16 cellular contexts compared by ENCODE assay signal in the genomic region with DNA sequence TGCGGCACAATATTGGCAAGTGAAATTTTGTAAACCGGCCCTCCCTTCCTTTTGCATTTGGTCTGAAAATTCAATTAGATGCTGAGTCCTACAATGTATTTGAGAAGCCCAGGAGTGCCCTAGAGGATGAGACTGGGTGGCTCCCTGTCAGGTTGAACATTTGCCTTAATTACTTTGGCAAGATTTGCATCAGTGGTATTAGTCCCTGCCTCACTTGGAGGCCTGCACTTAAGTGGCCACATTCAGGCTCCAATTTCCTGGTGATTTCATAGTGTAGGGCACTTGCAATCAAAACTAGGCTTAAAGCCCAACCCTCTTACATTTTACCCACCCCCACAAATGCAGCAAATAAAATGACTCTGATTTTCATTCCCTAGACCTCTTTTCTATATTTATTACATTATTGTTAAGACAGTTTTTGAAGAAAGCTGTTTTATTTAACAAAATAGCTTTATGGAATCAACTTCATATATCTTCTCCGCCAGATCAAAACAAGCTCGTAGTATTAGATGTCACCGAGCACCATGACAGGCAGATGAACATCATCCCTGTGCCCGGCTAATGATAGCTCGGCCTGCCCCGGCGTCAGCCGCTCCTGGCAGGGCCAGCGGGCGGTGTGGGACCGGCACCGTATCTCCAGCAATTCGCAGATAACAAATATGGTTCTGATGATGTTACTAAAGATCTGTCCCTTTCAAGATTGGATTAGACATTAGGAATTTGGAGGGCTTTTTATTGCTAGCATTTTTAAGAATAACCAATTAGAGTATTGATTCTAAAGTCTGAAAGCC.
DNase-seq lines count a peak whose midpoint lies in the region; ATAC-seq and TF ChIP-seq lines count a peak whose summit lies in the region.
"Had no signal": no experiment of that assay in that cellular context is flagged by ENCODE, and none has a peak within 500 bp of the region (broad histone marks: within the 10 kb centered on the region; RNA-seq: fewer than 3 reads in every experiment).

No MANE protein-coding gene starts in this region.

- H3K4me3 Mint-ChIP-seq in activated naive CD8-positive, alpha-beta T cell treated with anti-CD3 and anti-CD28 coated beads for 36 hours = no peak overlapping the region
- H3K4me3 Mint-ChIP-seq: activated T-cell treated with anti-CD3 and anti-CD28 coated beads, Interleukin-2, amount 50 U/mL, for 72 hours; T-helper 1 cell treated with Interleukin-12 subunit alpha and Interleukin-12 subunit beta and Interleukin-4 antibody, amounts not matched to agents 30 μg/mL and 1 μg/mL, for 36 hours had no signal

- H3K9me3 Mint-ChIP-seq in activated naive CD8-positive, alpha-beta T cell treated with anti-CD3 and anti-CD28 coated beads for 36 hours = no peaks in the 10 kb centered on the region
- H3K9me3 Mint-ChIP-seq: activated T-cell treated with anti-CD3 and anti-CD28 coated beads, Interleukin-2, amount 50 U/mL, for 72 hours; neural crest cell; T-helper 1 cell treated with Interleukin-12 subunit alpha and Interleukin-12 subunit beta and Interleukin-4 antibody, amounts not matched to agents 30 μg/mL and 1 μg/mL, for 36 hours had no signal

- no peak overlapping the region for H3K27ac Mint-ChIP-seq in activated naive CD8-positive, alpha-beta T cell treated with anti-CD3 and anti-CD28 coated beads for 36 hours
- H3K27ac Mint-ChIP-seq: activated T-cell treated with anti-CD3 and anti-CD28 coated beads, Interleukin-2, amount 50 U/mL, for 72 hours; T-helper 1 cell treated with Interleukin-12 subunit alpha and Interleukin-12 subunit beta and Interleukin-4 antibody, amounts not matched to agents 30 μg/mL and 1 μg/mL, for 36 hours had no signal

- peak; percentile 20 to 21 for DNase-seq in NCI-H526 (lab: John Stamatoyannopoulos, UW)
- no peak for DNase-seq in NCI-H526 treated with DMSO at 0.1 percent for 48 hours (lab: John Stamatoyannopoulos, UW)
- peak; percentile 44 for DNase-seq in kidney tubule cell (ENCODE audit: low spot score)
- DNase-seq in upper lobe of right lung = no peak
- no peak for DNase-seq in activated naive CD8-positive, alpha-beta T cell treated with anti-CD3 and anti-CD28 coated beads for 36 hours
- DNase-seq: activated CD4-positive, alpha-beta T cell treated with anti-CD3 and anti-CD28 coated beads for 48 hours; activated T-cell treated with anti-CD3 and anti-CD28 coated beads, Interleukin-2, amount 50 U/mL, for 72 hours; effector CD4-positive, alpha-beta T cell; NCI-H187 treated with DMSO at 0.1 percent for 48 hours had no signal

- H3K27me3 ChIP-seq in upper lobe of right lung = no peaks in the 10 kb centered on the region

- no peaks in the 10 kb centered on the region for H3K9me3 ChIP-seq in upper lobe of right lung
- H3K9me3 ChIP-seq: thoracic aorta had no signal

- intact Hi-C loops in upper lobe of right lung (cut with DNase I) = no loop called here

- no peaks in the 10 kb centered on the region for H3K36me3 Mint-ChIP-seq in activated naive CD8-positive, alpha-beta T cell treated with anti-CD3 and anti-CD28 coated beads for 36 hours

- H3K27ac ChIP-seq in VCaP (peak overlapping the region; percentile 41), upper lobe of right lung (peak overlapping the region; percentile 9)
- H3K27ac ChIP-seq: thoracic aorta had no signal

- peaks cover 18% of the 10 kb centered on the region for H3K27me3 Mint-ChIP-seq in activated naive CD8-positive, alpha-beta T cell treated with anti-CD3 and anti-CD28 coated beads for 36 hours

- H3K4me1 Mint-ChIP-seq in activated naive CD8-positive, alpha-beta T cell treated with anti-CD3 and anti-CD28 coated beads for 36 hours = peaks cover 2% of the 10 kb centered on the region

- ATAC-seq in upper lobe of right lung (peak; percentile 53), GM21737 (IDR thresholded peaks at IDR 0.05; ENCODE audit: unreplicated experiment) (no peak), GM18907 (IDR thresholded peaks at IDR 0.05; ENCODE audit: unreplicated experiment) (no peak)
- ATAC-seq: activated T-cell treated with anti-CD3 and anti-CD28 coated beads, Interleukin-2, amount 50 U/mL, for 72 hours; K562 had no signal

- H3K4me1 ChIP-seq in upper lobe of right lung = peaks cover 18% of the 10 kb centered on the region

- H3K36me3 ChIP-seq in upper lobe of right lung = no peaks in the 10 kb centered on the region
- H3K36me3 ChIP-seq: thoracic aorta had no signal

- no peak for TF ChIP-seq CTCF in VCaP (conservative IDR thresholded peaks at IDR 0.05)
- TF ChIP-seq CTCF in upper lobe of right lung (IDR thresholded peaks at IDR 0.05) = no peak

- no peak overlapping the region for H3K4me3 ChIP-seq in upper lobe of right lung
- H3K4me3 ChIP-seq: K562, thoracic aorta had no signal

Comparison
In these comparisons a context has a peak if more than half of its experiments do, and no peak if none do; other contexts are left out.
1. DNase-seq: peak in NCI-H526 (2 of 2) and kidney tubule cell (single experiment); none in NCI-H526 treated with DMSO at 0.1 percent for 48 hours (single experiment), upper lobe of right lung (single experiment) and activated naive CD8-positive, alpha-beta T cell treated with anti-CD3 and anti-CD28 coated beads for 36 hours (single experiment).